In the genomic region with DNA sequence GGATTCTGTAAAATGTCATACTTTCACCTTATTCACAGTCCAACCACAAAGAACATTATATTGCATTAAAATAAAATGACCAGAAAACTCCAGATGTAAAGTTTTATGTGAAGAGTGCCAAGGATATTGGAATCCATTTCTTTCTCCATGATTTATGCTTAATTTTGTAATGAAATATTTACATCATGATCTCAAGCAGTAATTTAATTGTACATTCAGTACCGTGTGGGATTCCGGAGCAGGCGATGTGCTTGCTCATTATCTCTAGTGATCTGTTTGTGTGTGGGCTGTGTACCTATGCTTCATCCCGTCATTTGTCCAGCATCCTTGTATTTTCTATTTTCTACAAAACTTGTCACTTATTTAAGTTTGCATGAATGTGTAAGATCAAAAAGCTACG, we compare ENCODE assay signal across 25 cellular contexts.
"Had no signal": no experiment of that assay in that cellular context is flagged by ENCODE, and none has a peak within 500 bp of the region (broad histone marks: within the 10 kb centered on the region; RNA-seq: fewer than 3 reads in every experiment).

No MANE protein-coding gene starts in this region.

- H3K9me3 ChIP-seq: colonic mucosa, esophagus muscularis mucosa, esophagus squamous epithelium, gastrocnemius medialis, gastroesophageal sphincter, heart left ventricle, heart right ventricle had no signal

- ATAC-seq: effector memory CD8-positive, alpha-beta T cell; esophagus mucosa; foreskin keratinocyte; gastrocnemius medialis; gastroesophageal sphincter; heart left ventricle; heart right ventricle had no signal

- H3K36me3 ChIP-seq: colonic mucosa, esophagus muscularis mucosa, esophagus squamous epithelium, gastrocnemius medialis, gastroesophageal sphincter, heart left ventricle, heart right ventricle had no signal

- H3K79me2 ChIP-seq: hepatocyte had no signal

- H3K4me3 ChIP-seq: colonic mucosa, coronary artery, dorsolateral prefrontal cortex, esophagus muscularis mucosa, esophagus squamous epithelium, gastrocnemius medialis, gastroesophageal sphincter, heart left ventricle, heart right ventricle, hepatocyte had no signal

- H3K27me3 ChIP-seq: colonic mucosa, esophagus muscularis mucosa, esophagus squamous epithelium, foreskin keratinocyte, gastrocnemius medialis, gastroesophageal sphincter, heart left ventricle, heart right ventricle, hepatocyte had no signal

- H3K27ac ChIP-seq: colonic mucosa, coronary artery, dorsolateral prefrontal cortex, epithelial cell of prostate, esophagus muscularis mucosa, esophagus squamous epithelium, foreskin keratinocyte, gastrocnemius medialis, gastroesophageal sphincter, heart left ventricle, heart right ventricle, hepatocyte had no signal

- DNase-seq: colonic mucosa; cortex of kidney; dermis blood vessel endothelial cell; dorsolateral prefrontal cortex; effector CD4-positive, alpha-beta T cell; effector CD8-positive, alpha-beta T cell; effector memory CD4-positive, alpha-beta T cell; effector memory CD8-positive, alpha-beta T cell; endodermal cell; erythroblast; esophagus squamous epithelium; foreskin fibroblast; foreskin keratinocyte; foreskin melanocyte; gastrocnemius medialis; glutamatergic neuron; head of caudate nucleus; heart left ventricle; heart right ventricle had no signal

- H3K4me2 ChIP-seq: hepatocyte had no signal

- H3K4me1 ChIP-seq: colonic mucosa, esophagus muscularis mucosa, esophagus squamous epithelium, foreskin keratinocyte, gastrocnemius medialis, gastroesophageal sphincter, heart left ventricle, heart right ventricle had no signal

- H2AFZ ChIP-seq: hepatocyte had no signal
